In the genomic region with DNA sequence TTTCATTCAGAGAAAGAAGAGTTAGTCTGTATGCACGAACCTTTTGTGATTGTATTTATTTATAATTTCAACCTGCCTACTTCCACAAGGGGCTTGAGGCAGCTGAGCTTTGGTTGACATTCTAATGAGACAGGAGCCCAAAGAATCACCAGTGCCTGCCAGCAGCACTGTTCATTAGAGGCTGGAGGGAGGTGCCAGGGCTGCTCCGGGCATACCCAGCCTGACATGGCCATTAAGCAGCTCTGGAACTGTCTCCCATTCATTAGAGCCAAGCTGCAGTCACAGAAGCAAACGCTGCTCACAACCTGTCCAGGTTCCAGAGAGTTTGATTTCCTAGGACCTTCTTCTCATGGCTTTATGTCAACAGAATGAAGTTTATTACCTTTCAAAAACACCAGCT, we compare ENCODE assay signal across 24 cellular contexts.
"Had no signal": no experiment of that assay in that cellular context is flagged by ENCODE, and none has a peak within 500 bp of the region (broad histone marks: within the 10 kb centered on the region; RNA-seq: fewer than 3 reads in every experiment).

No MANE protein-coding gene starts in this region.

- H3K4me1 ChIP-seq: ascending aorta, Peyer's patch had no signal

- H3K36me3 ChIP-seq: ascending aorta, cardiac muscle cell, Peyer's patch had no signal

- H3K27me3 ChIP-seq: ascending aorta, cardiac muscle cell, Peyer's patch had no signal

- H3K9me3 ChIP-seq: Peyer's patch had no signal

- ATAC-seq: activated CD4-positive, CD25-positive, alpha-beta regulatory T cell treated with anti-CD3 and anti-CD28 coated beads, Interleukin-2, amount 50 U/mL, for 24 hours; activated CD8-positive, alpha-beta T cell treated with anti-CD3 and anti-CD28 coated beads for 36 hours; activated naive CD4-positive, alpha-beta T cell treated with anti-CD3 and anti-CD28 coated beads, Interleukin-2, amount 50 U/mL, for 72 hours; activated naive CD8-positive, alpha-beta T cell treated with anti-CD3 and anti-CD28 coated beads, Interleukin-2, amount 50 U/mL, for 24 hours had no signal

- H3K27ac ChIP-seq: ascending aorta, cardiac muscle cell, Peyer's patch, RWPE1 had no signal

- DNase-seq: activated CD4-positive, alpha-beta T cell treated with anti-CD3 and anti-CD28 coated beads for 4 hours; activated CD8-positive, alpha-beta memory T cell treated with anti-CD3 and anti-CD28 coated beads, Interleukin-2, amount 50 U/mL, for 4 hours; activated CD8-positive, alpha-beta T cell treated with anti-CD3 and anti-CD28 coated beads for 36 hours; activated effector memory CD4-positive, alpha-beta T cell treated with Interleukin-2 at 50 U/mL for 16 hours; activated naive CD4-positive, alpha-beta T cell; activated naive CD8-positive, alpha-beta T cell treated with anti-CD3 and anti-CD28 coated beads, Interleukin-2, amount 50 U/mL, for 24 hours; activated T-cell treated with anti-CD3 and anti-CD28 coated beads, Interleukin-2, amount 50 U/mL, for 1 hour; amniotic stem cell; cerebellar nuclear complex; KG1; NCI-H1048; NCI-H1436; NCI-H1694 treated with DMSO at 0.1 percent for 48 hours; NCI-H2029 treated with DMSO at 0.1 percent for 48 hours; NCI-H345; NCI-H510A treated with DMSO at 0.1 percent for 48 hours; NCI-H774; Peyer's patch; SHP77 treated with DMSO at 0.1 percent for 48 hours had no signal

- H3K4me3 ChIP-seq: ascending aorta, cardiac muscle cell, Peyer's patch had no signal
